In the genomic region with DNA sequence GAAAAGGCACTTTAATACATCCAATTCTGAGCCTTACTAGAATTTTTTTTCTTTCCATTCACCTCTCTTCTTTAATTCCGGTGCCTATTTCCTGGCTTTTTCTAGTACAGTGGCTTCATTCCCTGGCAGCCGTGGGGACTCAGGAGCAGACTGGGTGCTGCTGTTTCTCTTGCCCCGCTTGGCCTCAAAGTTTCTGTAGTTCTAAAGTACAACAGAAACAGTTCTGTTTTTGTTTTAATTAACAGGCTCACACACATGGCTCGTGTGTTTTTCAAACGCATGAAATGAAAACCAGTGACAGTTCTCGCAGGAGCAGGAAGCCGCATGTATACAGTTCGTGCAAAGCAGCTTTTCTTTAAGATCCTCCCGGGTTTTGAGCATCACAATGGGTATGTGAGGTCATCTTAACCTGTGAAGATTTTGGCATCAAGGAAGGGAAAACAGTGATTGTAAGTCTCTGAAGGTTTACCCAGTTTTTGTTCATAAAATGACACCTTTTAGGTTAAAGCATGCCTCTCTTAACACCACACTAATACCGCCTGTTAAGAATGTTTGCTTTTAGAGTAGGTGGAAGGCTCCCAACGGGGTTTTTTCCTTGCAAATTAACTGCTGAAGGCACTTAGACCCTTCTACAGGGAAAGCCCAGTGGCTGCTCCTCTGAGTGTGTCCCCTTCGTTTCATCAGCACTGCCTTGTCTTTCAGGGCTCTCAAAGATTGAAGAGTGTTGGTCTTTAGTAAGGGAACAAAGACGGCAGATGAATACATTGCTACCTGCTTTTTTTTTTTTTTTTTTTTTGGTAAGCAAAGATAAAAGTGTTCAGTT, we compare ENCODE assay signal across 1 cellular context.
TF ChIP-seq lines count a peak whose summit lies in the region.

No MANE protein-coding gene starts in this region.

TF ChIP-seq in A549, 52 proteins besides CTCF, POLR2A, EP300 and RAD21:
- TF ChIP-seq, protein P1, sequence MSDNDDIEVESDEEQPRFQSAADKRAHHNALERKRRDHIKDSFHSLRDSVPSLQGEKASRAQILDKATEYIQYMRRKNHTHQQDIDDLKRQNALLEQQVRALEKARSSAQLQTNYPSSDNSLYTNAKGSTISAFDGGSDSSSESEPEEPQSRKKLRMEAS (IDR thresholded peaks at IDR 0.05) = 0 out of 2 replicates have a peak, but pooled peaks have one; percentile 6
- TF ChIP-seq NPAS2 (CRISPR knock-in tag; IDR thresholded peaks at IDR 0.05; ENCODE audit: borderline replicate concordance) = no peak
- no peak for TF ChIP-seq JUN (IDR thresholded peaks at IDR 0.05)
- no peak for TF ChIP-seq MYC (IDR thresholded peaks at IDR 0.05; ENCODE audit: borderline replicate concordance, low read length)
